8 cellular contexts compared by ENCODE assay signal in genomic region chr10:63630085-63630927, GRCh38.
A peak's percentile ranks its signal among the peaks of the same experiment; 100 is the strongest.
DNase-seq lines count a peak whose midpoint lies in the region; ATAC-seq and TF ChIP-seq lines count a peak whose summit lies in the region.

No MANE protein-coding gene starts in this region.

- in situ Hi-C loops in astrocyte of the cerebellum (cut with HindIII; ENCODE audit: low sequenced_read_pairs): loop anchor here (5.0 kb wide), 1 partner anchor 92 kb away; no protein-coding TSS in a partner anchor

- DNase-seq in NCI-H146 (lab: John Stamatoyannopoulos, UW) (peak; percentile 84), T-helper 9 cell (peak; percentile 69), astrocyte of the cerebellum (ENCODE audit: low read depth) (peak; percentile 70), hypothalamus (lab: John Stamatoyannopoulos, UW) (peak; percentile 54 to 94 (median 83)), retinal pigment epithelial cell (ENCODE audit: low read depth) (peak; percentile 70)
- no peak for DNase-seq in NK-92 treated with Interleukin-12 subunit alpha and Interleukin-12 subunit beta, amount 100 ng/mL, for 24 hours (lab: John Stamatoyannopoulos, UW)

- ATAC-seq in GM18499 (IDR thresholded peaks at IDR 0.05; ENCODE audit: insufficient read depth, unreplicated experiment) (peak; percentile 25), HG02852 (IDR thresholded peaks at IDR 0.05; ENCODE audit: unreplicated experiment) (peak; percentile 61)

- peak overlapping the region; percentile 52 for H3K4me3 ChIP-seq in astrocyte of the cerebellum (ENCODE audit: low read depth, low read length)
- H3K4me3 ChIP-seq in retinal pigment epithelial cell (ENCODE audit: low read length): peak overlapping the region; percentile 79

- TF ChIP-seq CTCF in astrocyte of the cerebellum (IDR thresholded peaks at IDR 0.05; ENCODE audit: low read depth, low read length, missing control alignments) (no peak), retinal pigment epithelial cell (conservative IDR thresholded peaks at IDR 0.05; ENCODE audit: low read depth, low read length) (no peak)
